Comparison of ENCODE assay signal across 21 cellular contexts in genomic region chr18:26456070-26456491, GRCh38.
A peak's percentile ranks its signal among the peaks of the same experiment; 100 is the strongest.
DNase-seq lines count a peak whose midpoint lies in the region; ATAC-seq and TF ChIP-seq lines count a peak whose summit lies in the region.
"Had no signal": no experiment of that assay in that cellular context is flagged by ENCODE, and none has a peak within 500 bp of the region (broad histone marks: within the 10 kb centered on the region; RNA-seq: fewer than 3 reads in every experiment).

No MANE protein-coding gene starts in this region.

- peaks cover 31% of the 10 kb centered on the region for H3K4me1 Mint-ChIP-seq in GM23338
- peaks cover 12% of the 10 kb centered on the region for H3K4me1 Mint-ChIP-seq in activated naive CD8-positive, alpha-beta T cell treated with anti-CD3 and anti-CD28 coated beads for 36 hours

- H3K9me3 ChIP-seq in RWPE2 (ENCODE audit: severe bottlenecking): no peaks in the 10 kb centered on the region

- H3K4me3 ChIP-seq in GM06990 (replicated peaks; ENCODE audit: low read depth, low read length) (no peak overlapping the region), GM23338 (no peak overlapping the region), RWPE2 (ENCODE audit: severe bottlenecking) (no peak overlapping the region)
- H3K4me3 ChIP-seq: lung had no signal

- no peaks in the 10 kb centered on the region for H3K79me2 ChIP-seq in GM23338 (replicated peaks; ENCODE audit: insufficient read depth)

- H3K4me1 ChIP-seq in GM23338 (ENCODE audit: insufficient read depth): peaks cover 21% of the 10 kb centered on the region
- peaks cover 46% of the 10 kb centered on the region for H3K4me1 ChIP-seq in RWPE2 (ENCODE audit: insufficient read depth, poor library complexity, severe bottlenecking)

- DNase-seq in GM06990 (ENCODE audit: extremely low read depth, insufficient read length) (no peak), GM23338 (ENCODE audit: low spot score) (no peak), RWPE2 (ENCODE audit: low spot score) (no peak), epithelial cell of prostate (ENCODE audit: low read depth, low spot score) (no peak), left lobe of liver (ENCODE audit: low spot score) (no peak)
- DNase-seq in effector CD8-positive, alpha-beta T cell (lab: John Stamatoyannopoulos, UW): no peak
- no peak for DNase-seq in activated naive CD8-positive, alpha-beta T cell treated with anti-CD3 and anti-CD28 coated beads for 36 hours
- DNase-seq: activated CD4-positive, alpha-beta T cell treated with anti-CD3 and anti-CD28 coated beads for 36 hours; activated CD8-positive, alpha-beta memory T cell treated with anti-CD3 and anti-CD28 coated beads, Interleukin-2, amount 10 ng/mL, durations not matched to agents 7 days and 5 days; activated naive CD4-positive, alpha-beta T cell treated with anti-CD3 and anti-CD28 coated beads, Interleukin-2, amount 50 U/mL, for 16 hours; anterior cingulate cortex; CD4-positive, CD25-positive, alpha-beta regulatory T cell; DMS 273 treated with DMSO at 0.1 percent for 48 hours; effector memory CD4-positive, alpha-beta T cell; GOT3; NCI-H146; NCI-H524; T-helper 1 cell had no signal

- no peaks in the 10 kb centered on the region for H3F3A ChIP-seq in GM23338 (replicated peaks; ENCODE audit: low read depth)

- ATAC-seq in GM23338 (no peak), RWPE2 (ENCODE audit: low read depth) (peak; percentile 69), left lobe of liver (no peak)
- ATAC-seq: activated CD4-positive, alpha-beta T cell treated with anti-CD3 and anti-CD28 coated beads for 36 hours; activated CD8-positive, alpha-beta memory T cell treated with anti-CD3 and anti-CD28 coated beads, Interleukin-2, amount 10 ng/mL, durations not matched to agents 7 days and 5 days; Right ventricle myocardium inferior had no signal

- H3K9me2 ChIP-seq in GM23338 (ENCODE audit: insufficient read depth): peaks cover 1% of the 10 kb centered on the region

- no peaks in the 10 kb centered on the region for H3K27me3 ChIP-seq in GM06990 (replicated peaks; ENCODE audit: control insufficient read depth, insufficient read depth, low read length)
- no peaks in the 10 kb centered on the region for H3K27me3 ChIP-seq in GM23338 (ENCODE audit: insufficient read depth)
- no peaks in the 10 kb centered on the region for H3K27me3 ChIP-seq in RWPE2 (ENCODE audit: insufficient read depth, poor library complexity, severe bottlenecking)

- H3K4me3 Mint-ChIP-seq in GM23338: no peak overlapping the region
- no peak overlapping the region for H3K4me3 Mint-ChIP-seq in activated naive CD8-positive, alpha-beta T cell treated with anti-CD3 and anti-CD28 coated beads for 36 hours
- H3K4me3 Mint-ChIP-seq: activated CD4-positive, alpha-beta T cell treated with anti-CD3 and anti-CD28 coated beads for 36 hours; activated CD8-positive, alpha-beta memory T cell treated with anti-CD3 and anti-CD28 coated beads, Interleukin-2, amount 10 ng/mL, durations not matched to agents 7 days and 5 days; activated T-helper 1 cell treated with anti-CD3 and anti-CD28 coated beads, Interleukin-12 subunit alpha, Interleukin-12 subunit beta, Interleukin-2, Interleukin-4 antibody, amounts not matched to agents 30 ng/mL and 10 ng/mL and 1 ng/mL, durations not matched to agents 14 hours and 24 hours and 36 hours; CD4-positive, CD25-positive, alpha-beta regulatory T cell had no signal

- peaks cover 14% of the 10 kb centered on the region for H3K27me3 Mint-ChIP-seq in GM23338 (ENCODE audit: insufficient read depth, low read depth, poor library complexity)
- H3K27me3 Mint-ChIP-seq in activated naive CD8-positive, alpha-beta T cell treated with anti-CD3 and anti-CD28 coated beads for 36 hours: peaks cover 1% of the 10 kb centered on the region

- no peak overlapping the region for H3K27ac Mint-ChIP-seq in GM23338
- H3K27ac Mint-ChIP-seq in activated naive CD8-positive, alpha-beta T cell treated with anti-CD3 and anti-CD28 coated beads for 36 hours: no peak overlapping the region
- H3K27ac Mint-ChIP-seq: activated CD4-positive, alpha-beta T cell treated with anti-CD3 and anti-CD28 coated beads for 36 hours; activated CD8-positive, alpha-beta memory T cell treated with anti-CD3 and anti-CD28 coated beads, Interleukin-2, amount 10 ng/mL, durations not matched to agents 7 days and 5 days; activated T-helper 1 cell treated with anti-CD3 and anti-CD28 coated beads, Interleukin-12 subunit alpha, Interleukin-12 subunit beta, Interleukin-2, Interleukin-4 antibody, amounts not matched to agents 30 ng/mL and 10 ng/mL and 1 ng/mL, durations not matched to agents 14 hours and 24 hours and 36 hours; CD4-positive, CD25-positive, alpha-beta regulatory T cell had no signal

- H4K20me1 ChIP-seq in GM23338 (replicated peaks; ENCODE audit: insufficient read depth): no peaks in the 10 kb centered on the region

- TF ChIP-seq CTCF in GM06990 (IDR thresholded peaks at IDR 0.05; ENCODE audit: insufficient read depth, low read length, poor library complexity, severe bottlenecking) (peak; percentile 7), GM23338 (conservative IDR thresholded peaks at IDR 0.05; ENCODE audit: low read depth in 2 of 2) (peak; percentile 6 to 25; a peak in 1 of 4 replicates), RWPE2 (IDR thresholded peaks at IDR 0.05; ENCODE audit: poor library complexity, severe bottlenecking) (peak; percentile 54)

- H3K27ac ChIP-seq in GM23338 (ENCODE audit: low read depth) (no peak overlapping the region), RWPE2 (ENCODE audit: poor library complexity, severe bottlenecking) (peak overlapping the region; percentile 85), epithelial cell of prostate (peak overlapping the region; percentile 61)

- H2AFZ ChIP-seq in GM23338: no peak overlapping the region

- no peaks in the 10 kb centered on the region for H3K9me3 Mint-ChIP-seq in GM23338
- H3K9me3 Mint-ChIP-seq in activated naive CD8-positive, alpha-beta T cell treated with anti-CD3 and anti-CD28 coated beads for 36 hours: no peaks in the 10 kb centered on the region
- H3K9me3 Mint-ChIP-seq: activated T-helper 1 cell treated with anti-CD3 and anti-CD28 coated beads, Interleukin-12 subunit alpha, Interleukin-12 subunit beta, Interleukin-2, Interleukin-4 antibody, amounts not matched to agents 30 ng/mL and 10 ng/mL and 1 ng/mL, durations not matched to agents 14 hours and 24 hours and 36 hours had no signal

- H3K36me3 Mint-ChIP-seq in GM23338 (ENCODE audit: low read depth): peaks cover 8% of the 10 kb centered on the region
- no peaks in the 10 kb centered on the region for H3K36me3 Mint-ChIP-seq in activated naive CD8-positive, alpha-beta T cell treated with anti-CD3 and anti-CD28 coated beads for 36 hours
- H3K36me3 Mint-ChIP-seq: activated CD8-positive, alpha-beta memory T cell treated with anti-CD3 and anti-CD28 coated beads, Interleukin-2, amount 10 ng/mL, durations not matched to agents 7 days and 5 days; CD4-positive, CD25-positive, alpha-beta regulatory T cell had no signal

- no peak overlapping the region for H3K4me2 ChIP-seq in GM23338

- H3K36me3 ChIP-seq in GM06990 (ENCODE audit: control insufficient read depth, insufficient read depth, low read length): no peaks in the 10 kb centered on the region; the same call in 1 of the 2 replicates
- no peaks in the 10 kb centered on the region for H3K36me3 ChIP-seq in GM23338 (ENCODE audit: insufficient read depth)
- H3K36me3 ChIP-seq in RWPE2 (ENCODE audit: low read depth): peaks cover 53% of the 10 kb centered on the region

TF ChIP-seq in GM23338, 12 proteins besides CTCF, POLR2A, EP300 and RAD21 (continues in another document):
- no peak for TF ChIP-seq STAT1 (IDR thresholded peaks at IDR 0.05; ENCODE audit: unreplicated experiment)
- TF ChIP-seq ZNF114 (CRISPR knock-in tag; IDR thresholded peaks at IDR 0.05): no peak
- no peak for TF ChIP-seq POLR2AphosphoS5 (IDR thresholded peaks at IDR 0.05; ENCODE audit: low read depth)
- TF ChIP-seq EZH2 (IDR thresholded peaks at IDR 0.05; ENCODE audit: low read depth, unreplicated experiment): no peak
- TF ChIP-seq ETS1 (IDR thresholded peaks at IDR 0.05): no peak
- no peak for TF ChIP-seq EZH2phosphoT487 (IDR thresholded peaks at IDR 0.05; ENCODE audit: unreplicated experiment)
- TF ChIP-seq, protein P1, sequence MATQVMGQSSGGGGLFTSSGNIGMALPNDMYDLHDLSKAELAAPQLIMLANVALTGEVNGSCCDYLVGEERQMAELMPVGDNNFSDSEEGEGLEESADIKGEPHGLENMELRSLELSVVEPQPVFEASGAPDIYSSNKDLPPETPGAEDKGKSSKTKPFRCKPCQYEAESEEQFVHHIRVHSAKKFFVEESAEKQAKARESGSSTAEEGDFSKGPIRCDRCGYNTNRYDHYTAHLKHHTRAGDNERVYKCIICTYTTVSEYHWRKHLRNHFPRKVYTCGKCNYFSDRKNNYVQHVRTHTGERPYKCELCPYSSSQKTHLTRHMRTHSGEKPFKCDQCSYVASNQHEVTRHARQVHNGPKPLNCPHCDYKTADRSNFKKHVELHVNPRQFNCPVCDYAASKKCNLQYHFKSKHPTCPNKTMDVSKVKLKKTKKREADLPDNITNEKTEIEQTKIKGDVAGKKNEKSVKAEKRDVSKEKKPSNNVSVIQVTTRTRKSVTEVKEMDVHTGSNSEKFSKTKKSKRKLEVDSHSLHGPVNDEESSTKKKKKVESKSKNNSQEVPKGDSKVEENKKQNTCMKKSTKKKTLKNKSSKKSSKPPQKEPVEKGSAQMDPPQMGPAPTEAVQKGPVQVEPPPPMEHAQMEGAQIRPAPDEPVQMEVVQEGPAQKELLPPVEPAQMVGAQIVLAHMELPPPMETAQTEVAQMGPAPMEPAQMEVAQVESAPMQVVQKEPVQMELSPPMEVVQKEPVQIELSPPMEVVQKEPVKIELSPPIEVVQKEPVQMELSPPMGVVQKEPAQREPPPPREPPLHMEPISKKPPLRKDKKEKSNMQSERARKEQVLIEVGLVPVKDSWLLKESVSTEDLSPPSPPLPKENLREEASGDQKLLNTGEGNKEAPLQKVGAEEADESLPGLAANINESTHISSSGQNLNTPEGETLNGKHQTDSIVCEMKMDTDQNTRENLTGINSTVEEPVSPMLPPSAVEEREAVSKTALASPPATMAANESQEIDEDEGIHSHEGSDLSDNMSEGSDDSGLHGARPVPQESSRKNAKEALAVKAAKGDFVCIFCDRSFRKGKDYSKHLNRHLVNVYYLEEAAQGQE (IDR thresholded peaks at IDR 0.05; ENCODE audit: unreplicated experiment): no peak
- no peak for TF ChIP-seq ZNF331 (CRISPR knock-in tag; IDR thresholded peaks at IDR 0.05; ENCODE audit: low read depth)
